15 cellular contexts compared by ENCODE assay signal in genomic region chr6:46134216-46134615, GRCh38. TPM values are rescaled to one million over a fixed set of nuclear protein-coding genes. Genes with fewer than 3 reads are reported as not detected.
DNase-seq lines count a peak whose midpoint lies in the region; ATAC-seq and TF ChIP-seq lines count a peak whose summit lies in the region.
"Had no signal": no experiment of that assay in that cellular context is flagged by ENCODE, and none has a peak within 500 bp of the region (broad histone marks: within the 10 kb centered on the region; RNA-seq: fewer than 3 reads in every experiment).

No MANE protein-coding gene starts in this region.

- no peak overlapping the region for H3K9ac ChIP-seq in SU-DHL-6 (ENCODE audit: low read length)

- peak overlapping the region; percentile 50 to 79 for H3K27ac Mint-ChIP-seq in natural killer cell
- H3K27ac Mint-ChIP-seq in natural killer cell treated with Interleukin-12 subunit alpha and Interleukin-12 subunit beta and Interleukin-15 and Interleukin-18, amount 100 ng/mL, for 72 hours: peak overlapping the region in 1 of 2 donors; percentile 45
- H3K27ac Mint-ChIP-seq: IgD-negative memory B cell had no signal

- WGBS in esophagus muscularis mucosa: 86% methylated on average over 2 of the region's 2 CpGs

- no peak for DNase-seq in natural killer cell
- no peak for DNase-seq in natural killer cell treated with Interleukin-12 subunit alpha and Interleukin-12 subunit beta and Interleukin-15 and Interleukin-18, amount 100 ng/mL, for 72 hours (ENCODE audit: low spot score)
- peak; percentile 68 for DNase-seq in esophagus muscularis mucosa (ENCODE audit: extremely low spot score)
- DNase-seq in DMS53 (lab: John Stamatoyannopoulos, UW): no peak
- DNase-seq in SIG-M5 (lab: John Stamatoyannopoulos, UW): no peak
- DNase-seq: BE2C; CD4-positive, alpha-beta memory T cell had no signal

- no peaks in the 10 kb centered on the region for H3K36me3 Mint-ChIP-seq in natural killer cell
- H3K36me3 Mint-ChIP-seq in natural killer cell treated with Interleukin-12 subunit alpha and Interleukin-12 subunit beta and Interleukin-15 and Interleukin-18, amount 100 ng/mL, for 72 hours: no peaks in the 10 kb centered on the region
- H3K36me3 Mint-ChIP-seq: IgD-negative memory B cell had no signal

- intact Hi-C loops in natural killer cell (cut with micrococcal nuclease) (no loop called here), esophagus muscularis mucosa (cut with DNase I) (no loop called here)

- peaks cover 3% of the 10 kb centered on the region; the same call in 1 of the 2 replicates for H3F3A ChIP-seq in SU-DHL-6 (ENCODE audit: insufficient read depth)

- H3K4me2 ChIP-seq in SU-DHL-6 (ENCODE audit: low read depth, low read length, poor library complexity, severe bottlenecking): peak overlapping the region; percentile 9
- H3K4me2 ChIP-seq: A549 had no signal

- H3K9me3 Mint-ChIP-seq in natural killer cell: no peaks in the 10 kb centered on the region
- H3K9me3 Mint-ChIP-seq in natural killer cell treated with Interleukin-12 subunit alpha and Interleukin-12 subunit beta and Interleukin-15 and Interleukin-18, amount 100 ng/mL, for 72 hours: no peaks in the 10 kb centered on the region
- H3K9me3 Mint-ChIP-seq: CD4-positive, alpha-beta memory T cell; IgD-negative memory B cell had no signal

- no peaks in the 10 kb centered on the region for H3K36me3 ChIP-seq in SU-DHL-6 (ENCODE audit: low read length)
- no peaks in the 10 kb centered on the region for H3K36me3 ChIP-seq in esophagus muscularis mucosa
- H3K36me3 ChIP-seq in neutrophil: no peaks in the 10 kb centered on the region
- H3K36me3 ChIP-seq: BE2C had no signal

- TF ChIP-seq CTCF in natural killer cell (IDR thresholded peaks at IDR 0.05) (no peak), SU-DHL-6 (IDR thresholded peaks at IDR 0.05; ENCODE audit: insufficient read depth, low read length, poor library complexity, severe bottlenecking) (no peak), esophagus muscularis mucosa (IDR thresholded peaks at IDR 0.05) (no peak), neutrophil (IDR thresholded peaks at IDR 0.05) (no peak)

- H3K27me3 ChIP-seq in SU-DHL-6 (ENCODE audit: low read length) (no peaks in the 10 kb centered on the region), esophagus muscularis mucosa (no peaks in the 10 kb centered on the region), neutrophil (no peaks in the 10 kb centered on the region)
- H3K27me3 ChIP-seq: BE2C had no signal

- H3K4me1 Mint-ChIP-seq in natural killer cell: peaks cover 69 to 71% of the 10 kb centered on the region in 2 donors
- H3K4me1 Mint-ChIP-seq in natural killer cell treated with Interleukin-12 subunit alpha and Interleukin-12 subunit beta and Interleukin-15 and Interleukin-18, amount 100 ng/mL, for 72 hours (ENCODE audit: low read depth in 2 of 2): peaks cover 61 to 66% of the 10 kb centered on the region in 2 donors

- H2AFZ ChIP-seq in SU-DHL-6 (ENCODE audit: low read depth, low read length, severe bottlenecking): no peak overlapping the region

- no peak for TF ChIP-seq POLR2A in esophagus muscularis mucosa (IDR thresholded peaks at IDR 0.05; ENCODE audit: low read depth)

- H3K27ac ChIP-seq in SU-DHL-6 (ENCODE audit: low read depth, low read length) (no peak overlapping the region), esophagus muscularis mucosa (replicated peaks in 1 of 4) (no peak overlapping the region), neutrophil (peak overlapping the region; percentile 27)
- H3K27ac ChIP-seq: A549, C4-2B had no signal

- TF ChIP-seq EP300 in esophagus muscularis mucosa (IDR thresholded peaks at IDR 0.05): no peak

- no peaks in the 10 kb centered on the region for H3K9me3 ChIP-seq in SU-DHL-6 (ENCODE audit: insufficient read depth, low read length)
- H3K9me3 ChIP-seq in esophagus muscularis mucosa: no peaks in the 10 kb centered on the region
- no peaks in the 10 kb centered on the region for H3K9me3 ChIP-seq in neutrophil
- H3K9me3 ChIP-seq: A549, BE2C had no signal

- no peak for ATAC-seq in natural killer cell
- no peak for ATAC-seq in natural killer cell treated with Interleukin-12 subunit alpha and Interleukin-12 subunit beta and Interleukin-15 and Interleukin-18, amount 100 ng/mL, for 72 hours
- ATAC-seq in HG02852 (IDR thresholded peaks at IDR 0.05; ENCODE audit: unreplicated experiment): no peak
- ATAC-seq: A549, HCT116 had no signal

- H3K27me3 Mint-ChIP-seq in natural killer cell (ENCODE audit: low read depth in 2 of 2): no peaks in the 10 kb centered on the region
- H3K27me3 Mint-ChIP-seq in natural killer cell treated with Interleukin-12 subunit alpha and Interleukin-12 subunit beta and Interleukin-15 and Interleukin-18, amount 100 ng/mL, for 72 hours: no peaks in the 10 kb centered on the region
- H3K27me3 Mint-ChIP-seq: CD4-positive, alpha-beta memory T cell; IgD-negative memory B cell had no signal

- H3K4me1 ChIP-seq in esophagus muscularis mucosa: peaks cover 5 to 24% (median 18%) of the 10 kb centered on the region in 4 donors
- peaks cover 37 to 63% of the 10 kb centered on the region in 2 experiments for H3K4me1 ChIP-seq in neutrophil (ENCODE audit: control insufficient read depth in 1 of 2, insufficient read depth in 1 of 2, low read depth in 1 of 2, low read length in 1 of 2)
- H3K4me1 ChIP-seq: A549, BE2C had no signal

- peaks cover 74% of the 10 kb centered on the region for H3K79me2 ChIP-seq in SU-DHL-6 (ENCODE audit: insufficient read depth, low read length)

- H3K4me3 Mint-ChIP-seq in natural killer cell: peak overlapping the region; percentile 28
- no peak overlapping the region for H3K4me3 Mint-ChIP-seq in natural killer cell treated with Interleukin-12 subunit alpha and Interleukin-12 subunit beta and Interleukin-15 and Interleukin-18, amount 100 ng/mL, for 72 hours
- H3K4me3 Mint-ChIP-seq: CD4-positive, alpha-beta memory T cell had no signal

- no peak overlapping the region for H3K4me3 ChIP-seq in SU-DHL-6 (ENCODE audit: insufficient read depth, low read length, poor library complexity, severe bottlenecking)
- H3K4me3 ChIP-seq in esophagus muscularis mucosa: no peak overlapping the region
- no peak overlapping the region for H3K4me3 ChIP-seq in neutrophil (ENCODE audit: low read depth in 1 of 2, low read length in 1 of 2)
- H3K4me3 ChIP-seq: A549 had no signal

- no peaks in the 10 kb centered on the region for H3K9me2 ChIP-seq in SU-DHL-6 (replicated peaks; ENCODE audit: insufficient read depth, low read length)

- peaks cover 38% of the 10 kb centered on the region; the same call in 1 of the 2 replicates for H4K20me1 ChIP-seq in SU-DHL-6 (ENCODE audit: low read depth, low read length)

RNA-seq across cellular contexts. Expression of gene ENPP4, which starts 4.4 kb away (rescaled TPM):
- 10 to 100 TPM; 25.0 to 45.0 (median 26.6) TPM for total RNA-seq in natural killer cell
- total RNA-seq in natural killer cell treated with Interleukin-12 subunit alpha and Interleukin-12 subunit beta and Interleukin-15 and Interleukin-18, amount 100 ng/mL, for 72 hours: 10 to 100 TPM in 1 of 2 donors, 1 to 10 TPM in 1; 7.6 to 25.5 TPM
- 10 to 100 TPM; 19.0 to 38.6 (median 24.6) TPM for total RNA-seq in esophagus muscularis mucosa

RNA-seq across cellular contexts. Expression of gene ENPP5, which starts 36.6 kb away (rescaled TPM):
- total RNA-seq in natural killer cell (10 to 100 TPM in 1 of 3 donors, 1 to 10 TPM in 2; 9.3 to 13.4 (median 9.6) TPM), esophagus muscularis mucosa (1 to 10 TPM in 2 of 4 donors, under 1 TPM in 2; 0.46 to 3.8 (median 0.87) TPM)
- 1 to 10 TPM in 1 of 2 donors, under 1 TPM in 1; 0.14 to 1.0 TPM for total RNA-seq in natural killer cell treated with Interleukin-12 subunit alpha and Interleukin-12 subunit beta and Interleukin-15 and Interleukin-18, amount 100 ng/mL, for 72 hours
- total RNA-seq: HT1080 had no signal
